13 cellular contexts compared by ENCODE assay signal in genomic region chr17:4562000-4562969, GRCh38. TPM values are rescaled to one million over a fixed set of nuclear protein-coding genes. Genes with fewer than 3 reads are reported as not detected.
DNase-seq lines count a peak whose midpoint lies in the region; ATAC-seq and TF ChIP-seq lines count a peak whose summit lies in the region.
"Had no signal": no experiment of that assay in that cellular context is flagged by ENCODE, and none has a peak within 500 bp of the region (broad histone marks: within the 10 kb centered on the region; RNA-seq: fewer than 3 reads in every experiment).

No MANE protein-coding gene starts in this region.

- no peaks in the 10 kb centered on the region for H3K36me3 ChIP-seq in ACC112 (ENCODE audit: insufficient read depth, low read length)
- no peaks in the 10 kb centered on the region for H3K36me3 ChIP-seq in upper lobe of left lung
- H3K36me3 ChIP-seq: neutrophil had no signal

- peak overlapping the region; percentile 95 for H2AFZ ChIP-seq in ACC112 (ENCODE audit: low read length, unreplicated experiment)

- H3K79me2 ChIP-seq in ACC112 (ENCODE audit: control insufficient read depth, insufficient read depth, low read length, unreplicated experiment), result no peaks in the 10 kb centered on the region

- POLR2A ChIA-PET in RWPE1 (lab: Yijun Ruan, JAX; ENCODE audit: low non-redundant PET), result no interaction called here

- 76 to 77% methylated on average over 8 of the region's 8 CpGs for WGBS in upper lobe of left lung, 2 donors

- no peak overlapping the region for H3K27ac ChIP-seq in ACC112 (ENCODE audit: low read depth, low read length)
- H3K27ac ChIP-seq in RWPE1, result peak overlapping the region; percentile 46
- H3K27ac ChIP-seq in upper lobe of left lung, result peak overlapping the region in 1 of 4 donors; percentile 31
- H3K27ac ChIP-seq: neutrophil had no signal

- H3K9me3 ChIP-seq in upper lobe of left lung, result no peaks in the 10 kb centered on the region
- H3K9me3 ChIP-seq: neutrophil had no signal

- CTCF ChIA-PET in RWPE1 (lab: Yijun Ruan, JAX), result interaction anchor here (0.7 to 1.0 kb wide), 2 partner anchors 193 to 313 kb away, joined by 3 to 4 read pairs; no protein-coding TSS in a partner anchor

- H3K27me3 ChIP-seq in ACC112 (ENCODE audit: insufficient read depth, low read length) (no peaks in the 10 kb centered on the region), upper lobe of left lung (no peaks in the 10 kb centered on the region)
- H3K27me3 ChIP-seq: neutrophil had no signal

- TF ChIP-seq POLR2A in upper lobe of left lung (IDR thresholded peaks at IDR 0.05), result no peak

- no peak for TF ChIP-seq CTCF in RWPE1 (conservative IDR thresholded peaks at IDR 0.05; ENCODE audit: low read depth)
- peak; percentile 23 for TF ChIP-seq CTCF in fibroblast of the aortic adventitia (IDR thresholded peaks at IDR 0.05; ENCODE audit: insufficient read depth, low read length)
- peak in 1 of 6 experiments; percentile 12 for TF ChIP-seq CTCF in upper lobe of left lung (IDR thresholded peaks at IDR 0.05)

- ATAC-seq in HG02938 (IDR thresholded peaks at IDR 0.05; ENCODE audit: unreplicated experiment) (no peak), HG03571 (IDR thresholded peaks at IDR 0.05; ENCODE audit: unreplicated experiment) (no peak), upper lobe of left lung (ENCODE audit: low FRiP score in 2 of 2) (no peak)
- ATAC-seq: HCT116 had no signal

- H3K4me3 ChIP-seq in ACC112 (ENCODE audit: low read depth, low read length) (peak overlapping the region; percentile 60), fibroblast of the aortic adventitia (ENCODE audit: low read depth, low read length) (peak overlapping the region; percentile 11), upper lobe of left lung (no peak overlapping the region)

- DNase-seq in EH (ENCODE audit: low read depth), result peak; percentile 52
- DNase-seq in RWPE1 (ENCODE audit: low spot score), result no peak
- peak; percentile 73 for DNase-seq in fibroblast of the aortic adventitia (ENCODE audit: low read depth)
- DNase-seq in stimulated activated CD4-positive, alpha-beta T cell treated with anti-CD3 and anti-CD28 coated beads, Interleukin-4, amount 100 ng/mL, for 24 hours, result no peak
- DNase-seq in upper lobe of left lung, result no peak
- DNase-seq: foreskin melanocyte; NCI-H2081 treated with DMSO at 0.1 percent for 48 hours; stimulated activated CD4-positive, alpha-beta T cell treated with anti-CD3 and anti-CD28 coated beads, Interleukin-12 subunit alpha, Interleukin-12 subunit beta, amount 100 ng/mL, for 4 hours had no signal

- peaks cover 9% of the 10 kb centered on the region for H3K4me1 ChIP-seq in ACC112 (ENCODE audit: control insufficient read depth, insufficient read depth, low read length, unreplicated experiment)
- peaks cover 0 to 24% (median 7%) of the 10 kb centered on the region in 4 donors for H3K4me1 ChIP-seq in upper lobe of left lung

- no peak for TF ChIP-seq EP300 in upper lobe of left lung (IDR thresholded peaks at IDR 0.05)

RNA-seq across cellular contexts. Expression of gene GGT6, which starts 1.9 kb away (rescaled TPM):
- not detected in 2 replicates for total RNA-seq in fibroblast of the aortic adventitia (ENCODE audit: low replicate concordance)
- 10 to 100 TPM in 3 of 6 donors, 1 to 10 TPM in 3; 3.8 to 18.7 (median 9.7) TPM for total RNA-seq in upper lobe of left lung

RNA-seq across cellular contexts. Expression of gene MYBBP1A, which starts 7.1 kb away (rescaled TPM):
- total RNA-seq in fibroblast of the aortic adventitia (ENCODE audit: low replicate concordance) (51.0 and 55.8 TPM in 2 replicates), upper lobe of left lung (100 to 1,000 TPM in 1 of 6 donors, 10 to 100 TPM in 5; 45.2 to 151 (median 57.3) TPM)

RNA-seq across cellular contexts. Expression of gene SMTNL2, which starts 22.0 kb away (rescaled TPM):
- total RNA-seq in fibroblast of the aortic adventitia (ENCODE audit: low replicate concordance), result 0.16 TPM in 1 of 2 replicates, not detected in the other
- 1 to 10 TPM in 5 of 6 donors, under 1 TPM in 1; 0.49 to 7.3 (median 3.6) TPM for total RNA-seq in upper lobe of left lung

Comparison
In these comparisons a context has a peak if more than half of its experiments do, and no peak if none do; other contexts are left out.
1. H3K4me3 ChIP-seq: peak in ACC112 (single experiment) and fibroblast of the aortic adventitia (single experiment); none in upper lobe of left lung (0 of 4).
2. DNase-seq: peak in EH (single experiment) and fibroblast of the aortic adventitia (single experiment); none in RWPE1 (single experiment), stimulated activated CD4-positive, alpha-beta T cell treated with anti-CD3 and anti-CD28 coated beads, Interleukin-4, amount 100 ng/mL, for 24 hours (single experiment) and upper lobe of left lung (0 of 2).